1 cellular context compared by ENCODE assay signal in the genomic region with DNA sequence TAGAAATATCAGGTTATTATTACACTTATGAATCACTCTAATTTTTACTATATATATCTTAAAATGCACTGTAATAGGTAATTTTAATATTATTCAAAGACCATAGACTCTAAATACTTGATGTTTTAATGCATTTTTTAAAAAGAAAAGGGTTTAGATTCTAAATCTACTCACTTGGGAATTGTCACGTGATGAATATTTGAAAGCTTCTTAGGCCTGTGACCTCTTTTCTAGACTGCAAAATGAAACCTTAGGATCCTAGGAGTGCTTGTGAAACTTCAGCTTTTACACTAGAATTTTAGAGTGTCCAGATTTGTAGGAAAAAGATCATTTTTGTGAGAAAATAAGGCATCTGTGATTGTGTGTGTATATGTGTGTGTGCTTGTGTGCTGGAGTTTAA.
TF ChIP-seq lines count a peak whose summit lies in the region.

No MANE protein-coding gene starts in this region.

TF ChIP-seq in GM23338, 12 proteins besides CTCF, POLR2A, EP300 and RAD21 (continued from another document):
- TF ChIP-seq, protein P1, sequence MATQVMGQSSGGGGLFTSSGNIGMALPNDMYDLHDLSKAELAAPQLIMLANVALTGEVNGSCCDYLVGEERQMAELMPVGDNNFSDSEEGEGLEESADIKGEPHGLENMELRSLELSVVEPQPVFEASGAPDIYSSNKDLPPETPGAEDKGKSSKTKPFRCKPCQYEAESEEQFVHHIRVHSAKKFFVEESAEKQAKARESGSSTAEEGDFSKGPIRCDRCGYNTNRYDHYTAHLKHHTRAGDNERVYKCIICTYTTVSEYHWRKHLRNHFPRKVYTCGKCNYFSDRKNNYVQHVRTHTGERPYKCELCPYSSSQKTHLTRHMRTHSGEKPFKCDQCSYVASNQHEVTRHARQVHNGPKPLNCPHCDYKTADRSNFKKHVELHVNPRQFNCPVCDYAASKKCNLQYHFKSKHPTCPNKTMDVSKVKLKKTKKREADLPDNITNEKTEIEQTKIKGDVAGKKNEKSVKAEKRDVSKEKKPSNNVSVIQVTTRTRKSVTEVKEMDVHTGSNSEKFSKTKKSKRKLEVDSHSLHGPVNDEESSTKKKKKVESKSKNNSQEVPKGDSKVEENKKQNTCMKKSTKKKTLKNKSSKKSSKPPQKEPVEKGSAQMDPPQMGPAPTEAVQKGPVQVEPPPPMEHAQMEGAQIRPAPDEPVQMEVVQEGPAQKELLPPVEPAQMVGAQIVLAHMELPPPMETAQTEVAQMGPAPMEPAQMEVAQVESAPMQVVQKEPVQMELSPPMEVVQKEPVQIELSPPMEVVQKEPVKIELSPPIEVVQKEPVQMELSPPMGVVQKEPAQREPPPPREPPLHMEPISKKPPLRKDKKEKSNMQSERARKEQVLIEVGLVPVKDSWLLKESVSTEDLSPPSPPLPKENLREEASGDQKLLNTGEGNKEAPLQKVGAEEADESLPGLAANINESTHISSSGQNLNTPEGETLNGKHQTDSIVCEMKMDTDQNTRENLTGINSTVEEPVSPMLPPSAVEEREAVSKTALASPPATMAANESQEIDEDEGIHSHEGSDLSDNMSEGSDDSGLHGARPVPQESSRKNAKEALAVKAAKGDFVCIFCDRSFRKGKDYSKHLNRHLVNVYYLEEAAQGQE (IDR thresholded peaks at IDR 0.05; ENCODE audit: unreplicated experiment) = no peak
- no peak for TF ChIP-seq ZNF331 (CRISPR knock-in tag; IDR thresholded peaks at IDR 0.05; ENCODE audit: low read depth)
- TF ChIP-seq ZNF114 (CRISPR knock-in tag; IDR thresholded peaks at IDR 0.05) = no peak
- TF ChIP-seq STAT1 (IDR thresholded peaks at IDR 0.05; ENCODE audit: unreplicated experiment) = no peak
- TF ChIP-seq, protein P2, sequence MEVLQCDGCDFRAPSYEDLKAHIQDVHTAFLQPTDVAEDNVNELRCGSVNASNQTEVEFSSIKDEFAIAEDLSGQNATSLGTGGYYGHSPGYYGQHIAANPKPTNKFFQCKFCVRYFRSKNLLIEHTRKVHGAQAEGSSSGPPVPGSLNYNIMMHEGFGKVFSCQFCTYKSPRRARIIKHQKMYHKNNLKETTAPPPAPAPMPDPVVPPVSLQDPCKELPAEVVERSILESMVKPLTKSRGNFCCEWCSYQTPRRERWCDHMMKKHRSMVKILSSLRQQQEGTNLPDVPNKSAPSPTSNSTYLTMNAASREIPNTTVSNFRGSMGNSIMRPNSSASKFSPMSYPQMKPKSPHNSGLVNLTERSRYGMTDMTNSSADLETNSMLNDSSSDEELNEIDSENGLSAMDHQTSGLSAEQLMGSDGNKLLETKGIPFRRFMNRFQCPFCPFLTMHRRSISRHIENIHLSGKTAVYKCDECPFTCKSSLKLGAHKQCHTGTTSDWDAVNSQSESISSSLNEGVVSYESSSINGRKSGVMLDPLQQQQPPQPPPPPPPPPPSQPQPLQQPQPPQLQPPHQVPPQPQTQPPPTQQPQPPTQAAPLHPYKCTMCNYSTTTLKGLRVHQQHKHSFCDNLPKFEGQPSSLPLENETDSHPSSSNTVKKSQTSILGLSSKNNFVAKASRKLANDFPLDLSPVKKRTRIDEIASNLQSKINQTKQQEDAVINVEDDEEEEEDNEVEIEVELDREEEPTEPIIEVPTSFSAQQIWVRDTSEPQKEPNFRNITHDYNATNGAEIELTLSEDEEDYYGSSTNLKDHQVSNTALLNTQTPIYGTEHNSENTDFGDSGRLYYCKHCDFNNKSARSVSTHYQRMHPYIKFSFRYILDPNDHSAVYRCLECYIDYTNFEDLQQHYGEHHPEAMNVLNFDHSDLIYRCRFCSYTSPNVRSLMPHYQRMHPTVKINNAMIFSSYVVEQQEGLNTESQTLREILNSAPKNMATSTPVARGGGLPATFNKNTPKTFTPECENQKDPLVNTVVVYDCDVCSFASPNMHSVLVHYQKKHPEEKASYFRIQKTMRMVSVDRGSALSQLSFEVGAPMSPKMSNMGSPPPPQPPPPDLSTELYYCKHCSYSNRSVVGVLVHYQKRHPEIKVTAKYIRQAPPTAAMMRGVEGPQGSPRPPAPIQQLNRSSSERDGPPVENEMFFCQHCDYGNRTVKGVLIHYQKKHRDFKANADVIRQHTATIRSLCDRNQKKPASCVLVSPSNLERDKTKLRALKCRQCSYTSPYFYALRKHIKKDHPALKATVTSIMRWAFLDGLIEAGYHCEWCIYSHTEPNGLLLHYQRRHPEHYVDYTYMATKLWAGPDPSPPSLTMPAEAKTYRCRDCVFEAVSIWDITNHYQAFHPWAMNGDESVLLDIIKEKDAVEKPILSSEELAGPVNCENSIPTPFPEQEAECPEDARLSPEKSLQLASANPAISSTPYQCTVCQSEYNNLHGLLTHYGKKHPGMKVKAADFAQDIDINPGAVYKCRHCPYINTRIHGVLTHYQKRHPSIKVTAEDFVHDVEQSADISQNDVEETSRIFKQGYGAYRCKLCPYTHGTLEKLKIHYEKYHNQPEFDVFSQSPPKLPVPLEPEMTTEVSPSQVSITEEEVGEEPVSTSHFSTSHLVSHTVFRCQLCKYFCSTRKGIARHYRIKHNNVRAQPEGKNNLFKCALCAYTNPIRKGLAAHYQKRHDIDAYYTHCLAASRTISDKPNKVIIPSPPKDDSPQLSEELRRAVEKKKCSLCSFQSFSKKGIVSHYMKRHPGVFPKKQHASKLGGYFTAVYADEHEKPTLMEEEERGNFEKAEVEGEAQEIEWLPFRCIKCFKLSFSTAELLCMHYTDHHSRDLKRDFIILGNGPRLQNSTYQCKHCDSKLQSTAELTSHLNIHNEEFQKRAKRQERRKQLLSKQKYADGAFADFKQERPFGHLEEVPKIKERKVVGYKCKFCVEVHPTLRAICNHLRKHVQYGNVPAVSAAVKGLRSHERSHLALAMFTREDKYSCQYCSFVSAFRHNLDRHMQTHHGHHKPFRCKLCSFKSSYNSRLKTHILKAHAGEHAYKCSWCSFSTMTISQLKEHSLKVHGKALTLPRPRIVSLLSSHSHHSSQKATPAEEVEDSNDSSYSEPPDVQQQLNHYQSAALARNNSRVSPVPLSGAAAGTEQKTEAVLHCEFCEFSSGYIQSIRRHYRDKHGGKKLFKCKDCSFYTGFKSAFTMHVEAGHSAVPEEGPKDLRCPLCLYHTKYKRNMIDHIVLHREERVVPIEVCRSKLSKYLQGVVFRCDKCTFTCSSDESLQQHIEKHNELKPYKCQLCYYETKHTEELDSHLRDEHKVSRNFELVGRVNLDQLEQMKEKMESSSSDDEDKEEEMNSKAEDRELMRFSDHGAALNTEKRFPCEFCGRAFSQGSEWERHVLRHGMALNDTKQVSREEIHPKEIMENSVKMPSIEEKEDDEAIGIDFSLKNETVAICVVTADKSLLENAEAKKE (CRISPR knock-in tag; IDR thresholded peaks at IDR 0.05) = no peak
- TF ChIP-seq JUNB (IDR thresholded peaks at IDR 0.05; ENCODE audit: unreplicated experiment) = no peak
- TF ChIP-seq, protein P3, sequence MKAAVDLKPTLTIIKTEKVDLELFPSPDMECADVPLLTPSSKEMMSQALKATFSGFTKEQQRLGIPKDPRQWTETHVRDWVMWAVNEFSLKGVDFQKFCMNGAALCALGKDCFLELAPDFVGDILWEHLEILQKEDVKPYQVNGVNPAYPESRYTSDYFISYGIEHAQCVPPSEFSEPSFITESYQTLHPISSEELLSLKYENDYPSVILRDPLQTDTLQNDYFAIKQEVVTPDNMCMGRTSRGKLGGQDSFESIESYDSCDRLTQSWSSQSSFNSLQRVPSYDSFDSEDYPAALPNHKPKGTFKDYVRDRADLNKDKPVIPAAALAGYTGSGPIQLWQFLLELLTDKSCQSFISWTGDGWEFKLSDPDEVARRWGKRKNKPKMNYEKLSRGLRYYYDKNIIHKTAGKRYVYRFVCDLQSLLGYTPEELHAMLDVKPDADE (IDR thresholded peaks at IDR 0.05) = no peak
